10 cellular contexts compared by ENCODE assay signal in genomic region chr5:100616981-100617380, GRCh38.
"Had no signal": no experiment of that assay in that cellular context is flagged by ENCODE, and none has a peak within 500 bp of the region (broad histone marks: within the 10 kb centered on the region; RNA-seq: fewer than 3 reads in every experiment).

No MANE protein-coding gene starts in this region.

- H3K27ac Mint-ChIP-seq: GM23338, H9, HFFc6 had no signal

- ATAC-seq: GM23338, HCT116 had no signal

- H3K9me3 ChIP-seq: HAP-1 had no signal

- DNase-seq: GM23248, GOT3, H7, H9, HCEC 1CT, HFFc6 had no signal

- H3K9ac ChIP-seq: GM23248 had no signal

- H3K9me3 Mint-ChIP-seq: HFFc6 had no signal

- H2AFZ ChIP-seq: GM23248, GM23338 had no signal

- H3K4me1 ChIP-seq: HAP-1 had no signal

- FAIRE-seq: H1 had no signal

- H3K4me3 Mint-ChIP-seq: GM23338, H9, HFFc6 had no signal

- H3K27ac ChIP-seq: GM23248 had no signal

- H3K4me2 ChIP-seq: GM23338 had no signal

- H3K4me3 ChIP-seq: GM23248, GM23338, HAP-1 had no signal

- H3K36me3 ChIP-seq: HAP-1 had no signal
